In genomic region chr17:12990041-12990808, GRCh38 we compare ENCODE assay signal across 16 cellular contexts. TPM values are rescaled to one million over a fixed set of nuclear protein-coding genes. Genes with fewer than 3 reads are reported as not detected.
DNase-seq lines count a peak whose midpoint lies in the region; ATAC-seq, FAIRE-seq and TF ChIP-seq lines count a peak whose summit lies in the region.
"Had no signal": no experiment of that assay in that cellular context is flagged by ENCODE, and none has a peak within 500 bp of the region (broad histone marks: within the 10 kb centered on the region; RNA-seq: fewer than 3 reads in every experiment).

No MANE protein-coding gene starts in this region.

- intact Hi-C loops in Caco-2 (cut with micrococcal nuclease; ENCODE audit: unreplicated experiment) = no loop called here

- FAIRE-seq in GM19239 (lab: Jason Lieb, UNC) = no peak
- FAIRE-seq: frontal cortex had no signal

- BruUV-seq in Caco-2 (replicated peaks; lab: Mats Ljungman, UMichigan) = no TSS peak

- H3K9me3 ChIP-seq in Caco-2 = no peaks in the 10 kb centered on the region
- H3K9me3 ChIP-seq: upper lobe of left lung had no signal

- no peaks in the 10 kb centered on the region for H3K4me1 Mint-ChIP-seq in activated naive CD4-positive, alpha-beta T cell treated with anti-CD3 and anti-CD28 coated beads, Interleukin-2, amount 10 ng/mL, durations not matched to agents 7 days and 5 days
- peaks cover 30% of the 10 kb centered on the region for H3K4me1 Mint-ChIP-seq in WTC11
- H3K4me1 Mint-ChIP-seq in stimulated activated naive B cell treated with anti-CD40 and anti-IgM and Interleukin-4, amounts not matched to agents 10 μg/mL and 1 μg/mL and 100 μg/mL, for 72 hours = peaks cover 19 to 24% of the 10 kb centered on the region in 2 donors
- H3K4me1 Mint-ChIP-seq in Caco-2 (ENCODE audit: low read depth, unreplicated experiment) = no peaks in the 10 kb centered on the region

- H3K36me3 ChIP-seq in Caco-2 (ENCODE audit: control insufficient read depth, insufficient read depth, low read length) = no peaks in the 10 kb centered on the region; the same call in 1 of the 2 replicates

- H3K27me3 Mint-ChIP-seq in activated naive CD4-positive, alpha-beta T cell treated with anti-CD3 and anti-CD28 coated beads, Interleukin-2, amount 10 ng/mL, durations not matched to agents 7 days and 5 days = peaks cover 3% of the 10 kb centered on the region
- H3K27me3 Mint-ChIP-seq in WTC11 (ENCODE audit: low read depth) (no peaks in the 10 kb centered on the region), Caco-2 (ENCODE audit: insufficient read depth, unreplicated experiment) (no peaks in the 10 kb centered on the region)
- H3K27me3 Mint-ChIP-seq in stimulated activated naive B cell treated with anti-CD40 and anti-IgM and Interleukin-4, amounts not matched to agents 10 μg/mL and 1 μg/mL and 100 μg/mL, for 72 hours = no peaks in the 10 kb centered on the region
- H3K27me3 Mint-ChIP-seq: activated T-cell treated with anti-CD3 and anti-CD28 coated beads, Interleukin-2, amount 50 U/mL, for 24 hours had no signal

- DNase-seq in activated naive CD4-positive, alpha-beta T cell treated with anti-CD3 and anti-CD28 coated beads, Interleukin-2, amount 10 ng/mL, durations not matched to agents 7 days and 5 days = no peak
- DNase-seq in activated naive CD4-positive, alpha-beta T cell treated with anti-CD3 and anti-CD28 coated beads, Interleukin-2, amount 50 U/mL, for 16 hours = no peak
- DNase-seq in WTC11 (ENCODE audit: low spot score) (no peak), iPS-NIHi7 (ENCODE audit: extremely low spot score) (peak; percentile 16), GM19239 (ENCODE audit: insufficient read length, low spot score) (no peak), Caco-2 (no peak), 8988T (no peak)
- DNase-seq in stimulated activated naive B cell treated with anti-CD40 and anti-IgM and Interleukin-4, amounts not matched to agents 10 μg/mL and 1 μg/mL and 100 μg/mL, for 72 hours = no peak
- DNase-seq: activated CD4-positive, alpha-beta T cell treated with anti-CD3 and anti-CD28 coated beads, Interleukin-2, amount 50 U/mL, for 48 hours; activated T-cell treated with anti-CD3 and anti-CD28 coated beads, Interleukin-2, amount 50 U/mL, for 24 hours; midbrain; NCI-H1436; stimulated activated naive CD8-positive, alpha-beta T cell treated with anti-CD3 and anti-CD28 coated beads, Interleukin-15, Interleukin-2, amounts not matched to agents 100 U/mL and 50 U/mL, for 24 hours had no signal

- H3K36me3 Mint-ChIP-seq in activated naive CD4-positive, alpha-beta T cell treated with anti-CD3 and anti-CD28 coated beads, Interleukin-2, amount 10 ng/mL, durations not matched to agents 7 days and 5 days = peaks cover 42% of the 10 kb centered on the region
- peaks cover 40% of the 10 kb centered on the region for H3K36me3 Mint-ChIP-seq in WTC11
- peaks cover 24 to 56% of the 10 kb centered on the region in 2 donors for H3K36me3 Mint-ChIP-seq in stimulated activated naive B cell treated with anti-CD40 and anti-IgM and Interleukin-4, amounts not matched to agents 10 μg/mL and 1 μg/mL and 100 μg/mL, for 72 hours
- peaks cover 20% of the 10 kb centered on the region for H3K36me3 Mint-ChIP-seq in Caco-2 (ENCODE audit: insufficient read depth, unreplicated experiment)

- H3K9me3 Mint-ChIP-seq in activated naive CD4-positive, alpha-beta T cell treated with anti-CD3 and anti-CD28 coated beads, Interleukin-2, amount 10 ng/mL, durations not matched to agents 7 days and 5 days = no peaks in the 10 kb centered on the region
- H3K9me3 Mint-ChIP-seq in WTC11 (no peaks in the 10 kb centered on the region), Caco-2 (ENCODE audit: unreplicated experiment) (no peaks in the 10 kb centered on the region)
- H3K9me3 Mint-ChIP-seq in stimulated activated naive B cell treated with anti-CD40 and anti-IgM and Interleukin-4, amounts not matched to agents 10 μg/mL and 1 μg/mL and 100 μg/mL, for 72 hours = no peaks in the 10 kb centered on the region
- H3K9me3 Mint-ChIP-seq: activated T-cell treated with anti-CD3 and anti-CD28 coated beads, Interleukin-2, amount 50 U/mL, for 24 hours had no signal

- peak; percentile 52 for ATAC-seq in WTC11
- no peak for ATAC-seq in stimulated activated naive B cell treated with anti-CD40 and anti-IgM and Interleukin-4, amounts not matched to agents 10 μg/mL and 1 μg/mL and 100 μg/mL, for 72 hours (replicated peaks)
- ATAC-seq: stimulated activated naive CD8-positive, alpha-beta T cell treated with anti-CD3 and anti-CD28 coated beads, Interleukin-15, Interleukin-2, amounts not matched to agents 100 U/mL and 50 U/mL, for 24 hours had no signal

- CTCF ChIA-PET in activated naive CD4-positive, alpha-beta T cell treated with anti-CD3 and anti-CD28 coated beads, Interleukin-2, amount 10 ng/mL, durations not matched to agents 7 days and 5 days (lab: Charles Lee) = no interaction called here
- CTCF ChIA-PET in WTC11 (lab: Charles Lee) = interaction anchor here (0.6 kb wide), 1 partner anchor 281 kb away, joined by 3 read pairs; no protein-coding TSS in a partner anchor
- CTCF ChIA-PET in Caco-2 (lab: Charles Lee) = no interaction called here

- POLR2A ChIA-PET in WTC11 (lab: Charles Lee) = no interaction called here
- POLR2A ChIA-PET in Caco-2 (lab: Charles Lee) = no interaction called here

- no peak overlapping the region for H3K4me3 Mint-ChIP-seq in activated naive CD4-positive, alpha-beta T cell treated with anti-CD3 and anti-CD28 coated beads, Interleukin-2, amount 10 ng/mL, durations not matched to agents 7 days and 5 days
- H3K4me3 Mint-ChIP-seq in WTC11 (no peak overlapping the region), Caco-2 (ENCODE audit: unreplicated experiment) (no peak overlapping the region)
- no peak overlapping the region for H3K4me3 Mint-ChIP-seq in stimulated activated naive B cell treated with anti-CD40 and anti-IgM and Interleukin-4, amounts not matched to agents 10 μg/mL and 1 μg/mL and 100 μg/mL, for 72 hours
- H3K4me3 Mint-ChIP-seq: activated T-cell treated with anti-CD3 and anti-CD28 coated beads, Interleukin-2, amount 50 U/mL, for 24 hours had no signal

- H3K4me3 ChIP-seq in Caco-2 (ENCODE audit: low read depth, low read length) = no peak overlapping the region
- H3K4me3 ChIP-seq: SK-N-MC, upper lobe of left lung had no signal

- no peaks in the 10 kb centered on the region for H3K4me1 ChIP-seq in Caco-2
- H3K4me1 ChIP-seq: upper lobe of left lung had no signal

- no peaks in the 10 kb centered on the region for H3K27me3 ChIP-seq in Caco-2 (replicated peaks; ENCODE audit: control insufficient read depth, insufficient read depth, low read length)
- H3K27me3 ChIP-seq: upper lobe of left lung had no signal

- H3K27ac Mint-ChIP-seq in activated naive CD4-positive, alpha-beta T cell treated with anti-CD3 and anti-CD28 coated beads, Interleukin-2, amount 10 ng/mL, durations not matched to agents 7 days and 5 days = peak overlapping the region; percentile 65
- H3K27ac Mint-ChIP-seq in WTC11 (no peak overlapping the region; the same call in 1 of the 2 replicates), Caco-2 (ENCODE audit: unreplicated experiment) (no peak overlapping the region)
- H3K27ac Mint-ChIP-seq in stimulated activated naive B cell treated with anti-CD40 and anti-IgM and Interleukin-4, amounts not matched to agents 10 μg/mL and 1 μg/mL and 100 μg/mL, for 72 hours = peak overlapping the region; percentile 21

- TF ChIP-seq CTCF in WTC11 (IDR thresholded peaks at IDR 0.05) = no peak
- TF ChIP-seq CTCF in Caco-2 (IDR thresholded peaks at IDR 0.05; ENCODE audit: insufficient read depth in 1 of 2, low read depth in 1 of 2, low read length in 1 of 2, severe bottlenecking in 1 of 2, unreplicated experiment in 1 of 2) = no peak

TF ChIP-seq in WTC11, 78 proteins besides CTCF, POLR2A, EP300 and RAD21 (continues in another document):
- TF ChIP-seq IRF2 (CRISPR knock-in tag; IDR thresholded peaks at IDR 0.05; ENCODE audit: borderline replicate concordance, low read depth) (no peak), ZNF512 (CRISPR knock-in tag; IDR thresholded peaks at IDR 0.05; ENCODE audit: borderline replicate concordance) (no peak), MYBL2 (CRISPR knock-in tag; IDR thresholded peaks at IDR 0.05) (no peak), HMGA2 (CRISPR knock-in tag; IDR thresholded peaks at IDR 0.05) (no peak), ELF4 (CRISPR knock-in tag; IDR thresholded peaks at IDR 0.05; ENCODE audit: low read depth) (no peak)

RNA-seq across cellular contexts. Expression of gene ELAC2, which starts 27.6 kb away (rescaled TPM):
- total RNA-seq in WTC11 (2021) (76.3 to 86.9 TPM (median 77.7 TPM) in 3 replicates), Caco-2 (2022) (38.9 and 40.1 TPM in 2 replicates)

Comparison
In these comparisons a context has a peak if more than half of its experiments do, and no peak if none do; other contexts are left out.
1. H3K27ac Mint-ChIP-seq: peak in activated naive CD4-positive, alpha-beta T cell treated with anti-CD3 and anti-CD28 coated beads, Interleukin-2, amount 10 ng/mL, durations not matched to agents 7 days and 5 days (single experiment) and stimulated activated naive B cell treated with anti-CD40 and anti-IgM and Interleukin-4, amounts not matched to agents 10 μg/mL and 1 μg/mL and 100 μg/mL, for 72 hours (single experiment); none in WTC11 (single experiment) and Caco-2 (single experiment).